8 cellular contexts compared by ENCODE assay signal in the genomic region with DNA sequence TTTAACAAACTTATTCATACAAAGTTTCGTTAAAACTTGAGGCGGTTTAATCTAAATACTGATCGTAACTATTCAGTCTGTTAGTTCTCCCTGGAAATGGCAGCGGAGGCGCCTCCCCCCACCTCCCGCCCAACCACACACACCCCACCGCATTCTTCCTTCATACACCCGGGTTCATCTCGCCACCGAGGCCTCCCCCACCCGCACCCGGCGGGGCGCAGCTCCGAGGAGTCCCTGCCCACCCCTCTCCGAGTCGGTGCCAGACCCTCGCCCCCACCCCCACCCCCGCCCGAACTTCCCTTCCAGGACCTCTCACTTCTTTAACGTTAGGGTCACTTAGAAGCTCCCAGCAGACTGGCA. TPM values are rescaled to one million over a fixed set of nuclear protein-coding genes. Genes with fewer than 3 reads are reported as not detected.
DNase-seq lines count a peak whose midpoint lies in the region; ATAC-seq and TF ChIP-seq lines count a peak whose summit lies in the region.

No MANE protein-coding gene starts in this region.

- CTCF ChIA-PET in Calu3 (lab: Charles Lee) = interaction anchor here (0.6 kb wide), 4 partner anchors 10 to 1286 kb away, joined by 3 to 4 read pairs (median 3); no protein-coding TSS in a partner anchor
- CTCF ChIA-PET in activated CD8-positive, alpha-beta T cell treated with anti-CD3 and anti-CD28 coated beads for 36 hours (lab: Charles Lee) = interaction anchor here (1.7 kb wide), 1 partner anchor 95 kb away, joined by 4 read pairs; no protein-coding TSS in a partner anchor

- no peak for TF ChIP-seq RAD21 in Ishikawa (IDR thresholded peaks at IDR 0.05; ENCODE audit: low read depth)

- ATAC-seq in activated CD8-positive, alpha-beta T cell treated with anti-CD3 and anti-CD28 coated beads for 36 hours = no peak
- no peak for ATAC-seq in GM21515 (IDR thresholded peaks at IDR 0.05; ENCODE audit: unreplicated experiment)

- TF ChIP-seq CTCF in Calu3 (IDR thresholded peaks at IDR 0.05; ENCODE audit: unreplicated experiment) = no peak
- TF ChIP-seq CTCF in activated CD8-positive, alpha-beta T cell treated with anti-CD3 and anti-CD28 coated beads for 36 hours (IDR thresholded peaks at IDR 0.05) = no peak

- H3K9me3 Mint-ChIP-seq in Calu3 (ENCODE audit: low read depth, unreplicated experiment) = no peaks in the 10 kb centered on the region
- H3K9me3 Mint-ChIP-seq in activated CD8-positive, alpha-beta T cell treated with anti-CD3 and anti-CD28 coated beads for 36 hours = no peaks in the 10 kb centered on the region

- intact Hi-C loops in Calu3 (cut with micrococcal nuclease; ENCODE audit: unreplicated experiment) = loop anchor here (2.0 to 5.0 kb wide), 4 partner anchors 42 to 128 kb away; no protein-coding TSS in a partner anchor
- intact Hi-C loops in activated CD8-positive, alpha-beta T cell treated with anti-CD3 and anti-CD28 coated beads for 36 hours (cut with micrococcal nuclease) = no loop called here
- intact Hi-C loops in posterior vena cava (cut with DNase I) = no loop called here

- POLR2A ChIA-PET in activated CD8-positive, alpha-beta T cell treated with anti-CD3 and anti-CD28 coated beads for 36 hours (lab: Charles Lee) = interaction anchor here (1.7 kb wide), 1 partner anchor 17 kb away, joined by 3 read pairs; no protein-coding TSS in a partner anchor

- H3K27ac Mint-ChIP-seq in Calu3 (ENCODE audit: unreplicated experiment) = peak overlapping the region; percentile 91
- peak overlapping the region; percentile 85 for H3K27ac Mint-ChIP-seq in activated CD8-positive, alpha-beta T cell treated with anti-CD3 and anti-CD28 coated beads for 36 hours

- H3K27me3 Mint-ChIP-seq in Calu3 (ENCODE audit: unreplicated experiment) = no peaks in the 10 kb centered on the region
- H3K27me3 Mint-ChIP-seq in activated CD8-positive, alpha-beta T cell treated with anti-CD3 and anti-CD28 coated beads for 36 hours = peaks cover 46% of the 10 kb centered on the region

- peaks cover 62% of the 10 kb centered on the region for H3K36me3 Mint-ChIP-seq in Calu3 (ENCODE audit: insufficient read depth, unreplicated experiment)
- H3K36me3 Mint-ChIP-seq in activated CD8-positive, alpha-beta T cell treated with anti-CD3 and anti-CD28 coated beads for 36 hours (ENCODE audit: low read depth) = peaks cover 3% of the 10 kb centered on the region

- no TSS peak for BruUV-seq in Calu3 (replicated peaks; lab: Mats Ljungman, UMichigan)

- H3K4me3 Mint-ChIP-seq in Calu3 (ENCODE audit: low read depth, unreplicated experiment) = peak overlapping the region; percentile 89
- H3K4me3 Mint-ChIP-seq in activated CD8-positive, alpha-beta T cell treated with anti-CD3 and anti-CD28 coated beads for 36 hours = peak overlapping the region; percentile 90

- no peak for TF ChIP-seq EP300 in Ishikawa (IDR thresholded peaks at IDR 0.05; ENCODE audit: borderline replicate concordance)

- peaks cover 24% of the 10 kb centered on the region for H3K4me1 Mint-ChIP-seq in Calu3 (ENCODE audit: low read depth, unreplicated experiment)
- H3K4me1 Mint-ChIP-seq in activated CD8-positive, alpha-beta T cell treated with anti-CD3 and anti-CD28 coated beads for 36 hours (ENCODE audit: low read depth) = peaks cover 27% of the 10 kb centered on the region

- DNase-seq in Calu3 (no peak), germinal center (ENCODE audit: low spot score) (peak; percentile 30), posterior vena cava (ENCODE audit: low spot score) (peak; percentile 82), NCI-H2029 treated with DMSO at 0.1 percent for 48 hours (lab: John Stamatoyannopoulos, UW) (no peak)
- peak; percentile 36 for DNase-seq in activated CD8-positive, alpha-beta T cell treated with anti-CD3 and anti-CD28 coated beads for 36 hours
- no peak for DNase-seq in activated effector memory CD4-positive, alpha-beta T cell treated with Interleukin-2 at 50 U/mL for 16 hours

TF ChIP-seq in Ishikawa, 13 proteins besides CTCF, POLR2A, EP300 and RAD21:
- TF ChIP-seq EGR1 (IDR thresholded peaks at IDR 0.05) (no peak), TEAD4 (IDR thresholded peaks at IDR 0.05) (peak; percentile 11; the same call in 1 of the 2 replicates)

RNA-seq across cellular contexts. Expression of a gene that starts 0.9 kb away (rescaled TPM):
- 41.6 and 44.2 TPM in 2 replicates for total RNA-seq in Calu3 (2022)
- total RNA-seq in activated CD8-positive, alpha-beta T cell treated with anti-CD3 and anti-CD28 coated beads for 36 hours = 10 to 100 TPM in 1 of 2 experiments, 1 to 10 TPM in 1; 7.0 to 10.5 TPM
- total RNA-seq in posterior vena cava = 10 to 100 TPM; 24.3 to 32.5 TPM

Comparison
In these comparisons a context has a peak if more than half of its experiments do, and no peak if none do; other contexts are left out.
1. DNase-seq: peak in activated CD8-positive, alpha-beta T cell treated with anti-CD3 and anti-CD28 coated beads for 36 hours (single experiment), germinal center (single experiment) and posterior vena cava (single experiment); none in Calu3 (single experiment), NCI-H2029 treated with DMSO at 0.1 percent for 48 hours (single experiment) and activated effector memory CD4-positive, alpha-beta T cell treated with Interleukin-2 at 50 U/mL for 16 hours (single experiment).